In the genomic region with DNA sequence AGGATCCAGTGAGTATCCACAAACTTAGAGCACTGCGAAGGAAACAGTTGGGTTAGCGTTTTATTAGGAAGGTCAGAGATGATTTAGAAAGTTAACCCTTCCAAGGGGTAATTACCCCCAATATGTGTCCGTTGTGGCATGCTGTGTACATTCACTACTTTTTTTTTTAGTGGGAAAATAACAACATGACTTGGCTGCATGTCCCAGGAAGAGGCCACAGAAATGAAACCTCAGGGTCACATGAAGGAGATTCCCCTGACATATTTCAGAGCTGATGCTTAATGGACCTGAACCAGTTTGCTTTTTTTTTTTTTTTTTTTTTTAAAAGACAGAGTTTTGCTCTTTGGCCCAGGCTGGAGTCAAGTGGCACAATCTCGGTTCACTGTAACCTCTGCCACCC, we compare ENCODE assay signal across 17 cellular contexts.
DNase-seq lines count a peak whose midpoint lies in the region; ATAC-seq and TF ChIP-seq lines count a peak whose summit lies in the region.
"Had no signal": no experiment of that assay in that cellular context is flagged by ENCODE, and none has a peak within 500 bp of the region (broad histone marks: within the 10 kb centered on the region; RNA-seq: fewer than 3 reads in every experiment).

No MANE protein-coding gene starts in this region.

- CTCF ChIA-PET in activated CD4-positive, alpha-beta T cell treated with anti-CD3 and anti-CD28 coated beads for 36 hours (lab: Charles Lee), result no interaction called here
- CTCF ChIA-PET in OCI-LY7 (lab: Charles Lee; ENCODE audit: unreplicated experiment), result no interaction called here

- TF ChIP-seq EP300 in tibial nerve (IDR thresholded peaks at IDR 0.05), result no peak

- H3K4me1 ChIP-seq in OCI-LY7 (ENCODE audit: insufficient read depth, low read length, poor library complexity, severe bottlenecking) (peaks cover 25% of the 10 kb centered on the region), tibial nerve (peaks cover 0 to 94% (median 50%) of the 10 kb centered on the region in 4 donors)

- H3K79me2 ChIP-seq in OCI-LY7 (ENCODE audit: insufficient read depth, low read depth, low read length), result no peaks in the 10 kb centered on the region

- no peaks in the 10 kb centered on the region for H3K27me3 Mint-ChIP-seq in activated CD4-positive, alpha-beta T cell treated with anti-CD3 and anti-CD28 coated beads for 36 hours
- H3K27me3 Mint-ChIP-seq in effector memory CD8-positive, alpha-beta T cell, result no peaks in the 10 kb centered on the region
- H3K27me3 Mint-ChIP-seq: activated CD4-positive, alpha-beta memory T cell treated with anti-CD3 and anti-CD28 coated beads, Interleukin-2, amount 10 ng/mL, durations not matched to agents 7 days and 5 days had no signal

- H4K20me1 ChIP-seq in OCI-LY7 (ENCODE audit: insufficient read depth, low read length), result no peaks in the 10 kb centered on the region

- no peak overlapping the region for H3K4me3 Mint-ChIP-seq in activated CD4-positive, alpha-beta T cell treated with anti-CD3 and anti-CD28 coated beads for 36 hours
- H3K4me3 Mint-ChIP-seq in effector memory CD8-positive, alpha-beta T cell, result peak overlapping the region in 1 of 2 donors; percentile 25
- H3K4me3 Mint-ChIP-seq: activated CD4-positive, alpha-beta memory T cell treated with anti-CD3 and anti-CD28 coated beads, Interleukin-2, amount 10 ng/mL, durations not matched to agents 7 days and 5 days had no signal

- H3K36me3 ChIP-seq in OCI-LY7 (ENCODE audit: insufficient read depth, low read length) (no peaks in the 10 kb centered on the region), tibial nerve (no peaks in the 10 kb centered on the region)
- H3K36me3 ChIP-seq: ascending aorta, heart left ventricle, neutrophil, sigmoid colon had no signal

- no peaks in the 10 kb centered on the region for H3K9me2 ChIP-seq in OCI-LY7 (ENCODE audit: insufficient read depth, low read length)

- H3K4me2 ChIP-seq in OCI-LY7 (ENCODE audit: low read length), result peak overlapping the region; percentile 14; the same call in 1 of the 2 replicates

- H3K4me1 Mint-ChIP-seq in activated CD4-positive, alpha-beta T cell treated with anti-CD3 and anti-CD28 coated beads for 36 hours, result peaks cover 84% of the 10 kb centered on the region
- peaks cover 23 to 29% of the 10 kb centered on the region in 2 donors for H3K4me1 Mint-ChIP-seq in effector memory CD8-positive, alpha-beta T cell (ENCODE audit: low read depth in 2 of 2)

- WGBS in tibial nerve, 2 donors, result 27 to 32% methylated on average over 4 of the region's 4 CpGs

- peak overlapping the region; percentile 42 for H3K27ac Mint-ChIP-seq in activated CD4-positive, alpha-beta T cell treated with anti-CD3 and anti-CD28 coated beads for 36 hours
- no peak overlapping the region for H3K27ac Mint-ChIP-seq in effector memory CD8-positive, alpha-beta T cell

- POLR2A ChIA-PET in activated CD4-positive, alpha-beta T cell treated with anti-CD3 and anti-CD28 coated beads for 36 hours (lab: Charles Lee), result no interaction called here
- POLR2A ChIA-PET in OCI-LY7 (lab: Charles Lee), result interaction anchor here (0.7 to 1.2 kb wide), 3 partner anchors 23 to 110 kb away, joined by 4 to 8 read pairs (median 5); no protein-coding TSS in a partner anchor

- BruUV-seq in OCI-LY7 (replicated peaks; lab: Mats Ljungman, UMichigan), result no TSS peak

- H3K36me3 Mint-ChIP-seq in activated CD4-positive, alpha-beta T cell treated with anti-CD3 and anti-CD28 coated beads for 36 hours (ENCODE audit: low read depth), result peaks cover 18% of the 10 kb centered on the region
- no peaks in the 10 kb centered on the region for H3K36me3 Mint-ChIP-seq in effector memory CD8-positive, alpha-beta T cell (ENCODE audit: insufficient read depth)

- no peak overlapping the region for H2AFZ ChIP-seq in OCI-LY7 (ENCODE audit: low read length)

- DNase-seq in activated CD4-positive, alpha-beta T cell treated with anti-CD3 and anti-CD28 coated beads for 36 hours, result no peak
- DNase-seq in activated CD4-positive, alpha-beta T cell treated with anti-CD3 and anti-CD28 coated beads, Interleukin-2, amount 50 U/mL, for 4 hours, result no peak
- DNase-seq in OCI-LY7 (ENCODE audit: low spot score) (no peak), fibroblast of peridontal ligament (ENCODE audit: extremely low read depth) (peak; percentile 22), tibial nerve (ENCODE audit: low spot score in 2 of 2) (no peak)
- DNase-seq in effector memory CD8-positive, alpha-beta T cell, result no peak
- no peak for DNase-seq in NK-92 treated with Interleukin-12 subunit alpha and Interleukin-12 subunit beta, amount 100 ng/mL, for 24 hours (lab: John Stamatoyannopoulos, UW)
- DNase-seq in stimulated activated CD4-positive, alpha-beta T cell treated with anti-CD3 and anti-CD28 coated beads, Interleukin-2, amount 100 ng/mL, for 24 hours, result no peak
- DNase-seq: 8988T; activated CD4-positive, alpha-beta memory T cell treated with anti-CD3 and anti-CD28 coated beads, Interleukin-2, amount 10 ng/mL, durations not matched to agents 7 days and 5 days; erythroblast; heart left ventricle; NCI-H1694; sigmoid colon; stimulated activated CD4-positive, alpha-beta T cell treated with anti-CD3 and anti-CD28 coated beads, Interleukin-4, amount 100 ng/mL, for 24 hours had no signal

- TF ChIP-seq POLR2A in tibial nerve (IDR thresholded peaks at IDR 0.05), result no peak

- H3K27ac ChIP-seq in OCI-LY7 (ENCODE audit: low read depth, low read length, poor library complexity, severe bottlenecking), result no peak overlapping the region
- peak overlapping the region in 3 of 4 donors; percentile 8 to 74 (median 73) for H3K27ac ChIP-seq in tibial nerve
- H3K27ac ChIP-seq: ascending aorta had no signal

- H3K4me3 ChIP-seq in OCI-LY7 (ENCODE audit: low read depth, low read length, poor library complexity, severe bottlenecking) (no peak overlapping the region), tibial nerve (no peak overlapping the region)
- H3K4me3 ChIP-seq: ascending aorta, heart left ventricle, sigmoid colon had no signal

- no peaks in the 10 kb centered on the region for H3K27me3 ChIP-seq in tibial nerve
- H3K27me3 ChIP-seq: ascending aorta, heart left ventricle, neutrophil, sigmoid colon had no signal

- H3K9me3 Mint-ChIP-seq in activated CD4-positive, alpha-beta T cell treated with anti-CD3 and anti-CD28 coated beads for 36 hours (ENCODE audit: low read depth), result no peaks in the 10 kb centered on the region
- no peaks in the 10 kb centered on the region for H3K9me3 Mint-ChIP-seq in effector memory CD8-positive, alpha-beta T cell
- H3K9me3 Mint-ChIP-seq: activated CD4-positive, alpha-beta memory T cell treated with anti-CD3 and anti-CD28 coated beads, Interleukin-2, amount 10 ng/mL, durations not matched to agents 7 days and 5 days had no signal

- intact Hi-C loops in activated CD4-positive, alpha-beta T cell treated with anti-CD3 and anti-CD28 coated beads for 36 hours (cut with DNase I, micrococcal nuclease), result loop anchor here in 1 of 2 experiments (10.0 kb wide), 1 partner anchor 165 kb away; no protein-coding TSS in a partner anchor
- intact Hi-C loops in OCI-LY7 (cut with micrococcal nuclease; ENCODE audit: unreplicated experiment), result no loop called here

- TF ChIP-seq CTCF in OCI-LY7 (conservative IDR thresholded peaks at IDR 0.05; ENCODE audit: low read length) (no peak), tibial nerve (IDR thresholded peaks at IDR 0.05) (no peak)

- no peak for ATAC-seq in activated CD4-positive, alpha-beta T cell treated with anti-CD3 and anti-CD28 coated beads for 36 hours
- no peak for ATAC-seq in effector memory CD8-positive, alpha-beta T cell (replicated peaks)
- ATAC-seq: heart left ventricle had no signal

- no peaks in the 10 kb centered on the region for H3K9me3 ChIP-seq in OCI-LY7 (ENCODE audit: low read length)
- H3K9me3 ChIP-seq in tibial nerve, result no peaks in the 10 kb centered on the region
- H3K9me3 ChIP-seq: ascending aorta, heart left ventricle, neutrophil, sigmoid colon had no signal
